Comparison of ENCODE assay signal across 9 cellular contexts in genomic region chr16:193441-193840, GRCh38. TPM values are rescaled to one million over a fixed set of nuclear protein-coding genes. Genes with fewer than 3 reads are reported as not detected.
"Had no signal": no experiment of that assay in that cellular context is flagged by ENCODE, and none has a peak within 500 bp of the region (broad histone marks: within the 10 kb centered on the region; RNA-seq: fewer than 3 reads in every experiment).

No MANE protein-coding gene starts in this region.

- H3K4me3 ChIP-seq: K562 had no signal

- H3K4me3 Mint-ChIP-seq: IgD-negative memory B cell had no signal

- H3K27ac ChIP-seq: HL-60 had no signal

- H3K4me1 Mint-ChIP-seq: IgD-negative memory B cell had no signal

- H3K27me3 Mint-ChIP-seq: IgD-negative memory B cell had no signal

- DNase-seq: IMR-90, KBM-7, KG1 had no signal

- ATAC-seq: HepG2, K562 had no signal

RNA-seq across cellular contexts. Expression of gene HBQ1, which starts 13.2 kb away (rescaled TPM):
- total RNA-seq: HT-29, IMR-90 had no signal
- polyA plus RNA-seq: IgD-negative memory B cell had no signal

RNA-seq across cellular contexts. Expression of gene HBA1, which starts 17.0 kb away (rescaled TPM):
- total RNA-seq: HepG2, HT-29, HT1080, IMR-90 had no signal

RNA-seq across cellular contexts. Expression of gene HBA2, which starts 20.8 kb away (rescaled TPM):
- total RNA-seq: HepG2, HT-29, HT1080, IMR-90 had no signal
- polyA plus RNA-seq: HepG2, IMR-90 had no signal

RNA-seq across cellular contexts. Expression of gene HBM, which starts 27.7 kb away (rescaled TPM):
- total RNA-seq: HepG2, HT-29, HT1080, IMR-90, K562 had no signal
- polyA plus RNA-seq: HepG2, IgD-negative memory B cell, IMR-90, K562 had no signal
